1 cellular context compared by ENCODE assay signal in genomic region chr1:228148971-228149340, GRCh38.
TF ChIP-seq lines count a peak whose summit lies in the region.

No MANE protein-coding gene starts in this region.

TF ChIP-seq in H1, 55 proteins besides CTCF, POLR2A, EP300 and RAD21:
- TF ChIP-seq E2F6 (IDR thresholded peaks at IDR 0.05) (no peak), EGR1 (IDR thresholded peaks at IDR 0.05; ENCODE audit: borderline replicate concordance, low read depth, low read length) (no peak), BRCA1 (IDR thresholded peaks at IDR 0.05; ENCODE audit: low read depth, low read length) (no peak), TCF12 (IDR thresholded peaks at IDR 0.05; ENCODE audit: low read depth, low read length) (no peak), JUND (IDR thresholded peaks at IDR 0.05; ENCODE audit: low read length) (no peak), BCL11A (IDR thresholded peaks at IDR 0.05; ENCODE audit: low read depth in 2 of 2, low read length in 2 of 2) (no peak), MAX (IDR thresholded peaks at IDR 0.05) (no peak), RFX5 (IDR thresholded peaks at IDR 0.05; ENCODE audit: borderline replicate concordance, low read depth, low read length) (no peak), POU5F1 (IDR thresholded peaks at IDR 0.05; ENCODE audit: low read depth, low read length) (no peak), RBBP5 (IDR thresholded peaks at IDR 0.05; ENCODE audit: borderline replicate concordance, low read depth, low read length) (no peak), HDAC2 (IDR thresholded peaks at IDR 0.05; ENCODE audit: borderline replicate concordance in 1 of 2, low read depth in 2 of 2, low read length in 2 of 2) (no peak), TBP (IDR thresholded peaks at IDR 0.05; ENCODE audit: low read depth, low read length) (no peak), SIRT6 (IDR thresholded peaks at IDR 0.05; ENCODE audit: low read length) (no peak), GTF2F1 (IDR thresholded peaks at IDR 0.05; ENCODE audit: borderline replicate concordance, low read depth, low read length) (no peak)
TF ChIP-seq in H1: peak in this region for 0.
